Comparison of ENCODE assay signal across 29 cellular contexts in the genomic region with DNA sequence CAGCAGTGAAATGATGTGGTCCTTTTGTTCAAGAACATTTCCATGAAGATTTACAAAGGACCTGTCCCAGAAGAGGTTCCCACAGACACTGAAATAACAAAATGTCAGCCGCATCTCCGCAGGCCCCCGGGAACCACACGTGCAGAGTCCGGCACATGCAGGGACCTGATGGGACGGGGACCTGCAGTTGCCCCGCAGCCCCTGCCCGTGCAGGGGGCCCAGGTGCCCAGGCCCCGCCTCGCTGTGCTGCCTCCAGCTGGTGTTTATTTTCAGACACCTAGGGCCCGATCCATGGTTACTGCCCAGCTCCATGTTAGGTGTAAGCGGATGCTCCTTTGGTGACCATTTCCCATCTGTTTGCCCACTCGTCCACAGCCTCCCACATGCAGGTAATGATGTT.
"Had no signal": no experiment of that assay in that cellular context is flagged by ENCODE, and none has a peak within 500 bp of the region (broad histone marks: within the 10 kb centered on the region; RNA-seq: fewer than 3 reads in every experiment).

No MANE protein-coding gene starts in this region.

- H3K27me3 Mint-ChIP-seq: progenitor cell of endocrine pancreas had no signal

- H3K4me3 ChIP-seq: ovary, psoas muscle, right lobe of liver, sigmoid colon, suprapubic skin, testis, tibial artery, transverse colon, upper lobe of right lung, uterus had no signal

- H3K36me3 ChIP-seq: neutrophil, ovary, right lobe of liver, sigmoid colon, suprapubic skin, tibial artery, transverse colon, upper lobe of right lung, uterus had no signal

- H3K9me3 Mint-ChIP-seq: naive B cell; naive thymus-derived CD8-positive, alpha-beta T cell; natural killer cell treated with Interleukin-12 subunit alpha and Interleukin-12 subunit beta and Interleukin-15 and Interleukin-18, amount 100 ng/mL, for 72 hours; nephron progenitor cell; stimulated activated effector memory CD8-positive, alpha-beta T cell treated with anti-CD3 and anti-CD28 coated beads, Interleukin-12 subunit alpha, Interleukin-12 subunit beta, amount 100 ng/mL, for 72 hours; stimulated activated naive CD8-positive, alpha-beta T cell treated with anti-CD3 and anti-CD28 coated beads, Interleukin-15, amount 100 ng/mL, for 72 hours; type B pancreatic cell had no signal

- H2AFZ ChIP-seq: parathyroid adenoma had no signal

- H3K4me1 Mint-ChIP-seq: naive B cell; naive thymus-derived CD8-positive, alpha-beta T cell; stimulated activated effector memory CD8-positive, alpha-beta T cell treated with anti-CD3 and anti-CD28 coated beads, Interleukin-12 subunit alpha, Interleukin-12 subunit beta, amount 100 ng/mL, for 72 hours had no signal

- H3K27me3 ChIP-seq: neutrophil, ovary, right lobe of liver, sigmoid colon, testis, tibial artery, transverse colon, upper lobe of right lung, uterus had no signal

- H3K4me1 ChIP-seq: parathyroid adenoma, psoas muscle, right lobe of liver, sigmoid colon, suprapubic skin, testis, transverse colon, upper lobe of right lung, uterus had no signal

- H3K36me3 Mint-ChIP-seq: naive B cell; naive thymus-derived CD8-positive, alpha-beta T cell; natural killer cell treated with Interleukin-12 subunit alpha and Interleukin-12 subunit beta and Interleukin-15 and Interleukin-18, amount 100 ng/mL, for 72 hours; stimulated activated effector memory CD8-positive, alpha-beta T cell treated with anti-CD3 and anti-CD28 coated beads, Interleukin-12 subunit alpha, Interleukin-12 subunit beta, amount 100 ng/mL, for 72 hours; type B pancreatic cell had no signal

- H3K4me3 Mint-ChIP-seq: naive B cell; naive thymus-derived CD8-positive, alpha-beta T cell; natural killer cell treated with Interleukin-12 subunit alpha and Interleukin-12 subunit beta and Interleukin-15 and Interleukin-18, amount 100 ng/mL, for 72 hours; nephron progenitor cell; stimulated activated effector memory CD8-positive, alpha-beta T cell treated with anti-CD3 and anti-CD28 coated beads, Interleukin-12 subunit alpha, Interleukin-12 subunit beta, amount 100 ng/mL, for 72 hours; stimulated activated naive CD8-positive, alpha-beta T cell treated with anti-CD3 and anti-CD28 coated beads, Interleukin-15, amount 100 ng/mL, for 72 hours; type B pancreatic cell had no signal

- DNase-seq: naive B cell; naive thymus-derived CD8-positive, alpha-beta T cell; nephron progenitor cell; ovary; posterior cingulate gyrus; psoas muscle; right cardiac atrium; right lobe of liver; sigmoid colon; small intestine; stimulated activated CD4-positive, alpha-beta T cell treated with anti-CD3 and anti-CD28 coated beads, Interleukin-15, amount 100 ng/mL, for 24 hours; stimulated activated CD4-positive, alpha-beta T cell treated with anti-CD3 and anti-CD28 coated beads, Interleukin-2, amount 100 ng/mL, for 24 hours; stimulated activated CD4-positive, alpha-beta T cell treated with anti-CD3 and anti-CD28 coated beads, Interleukin-2, amount 100 ng/mL, for 48 hours; stimulated activated CD4-positive, alpha-beta T cell treated with anti-CD3 and anti-CD28 coated beads, Interleukin-4, amount 100 ng/mL, for 24 hours; stimulated activated naive CD4-positive, alpha-beta T cell; stimulated activated naive CD8-positive, alpha-beta T cell treated with anti-CD3 and anti-CD28 coated beads, Interleukin-15, amount 100 ng/mL, for 72 hours; stimulated activated naive CD8-positive, alpha-beta T cell treated with anti-CD3 and anti-CD28 coated beads, Interleukin-15, Interleukin-2, amounts not matched to agents 100 U/mL and 50 U/mL, for 24 hours; testis; tibial artery; transverse colon; upper lobe of right lung; uterus had no signal

- H3K27ac ChIP-seq: neutrophil, ovary, parathyroid adenoma, psoas muscle, right lobe of liver, sigmoid colon, suprapubic skin, testis, tibial artery, transverse colon, upper lobe of right lung, uterus had no signal

- H3K27ac Mint-ChIP-seq: naive B cell; naive thymus-derived CD8-positive, alpha-beta T cell; natural killer cell treated with Interleukin-12 subunit alpha and Interleukin-12 subunit beta and Interleukin-15 and Interleukin-18, amount 100 ng/mL, for 72 hours; nephron progenitor cell; progenitor cell of endocrine pancreas; stimulated activated effector memory CD8-positive, alpha-beta T cell treated with anti-CD3 and anti-CD28 coated beads, Interleukin-12 subunit alpha, Interleukin-12 subunit beta, amount 100 ng/mL, for 72 hours; stimulated activated naive CD8-positive, alpha-beta T cell treated with anti-CD3 and anti-CD28 coated beads, Interleukin-15, amount 100 ng/mL, for 72 hours; type B pancreatic cell had no signal

- H3K79me2 ChIP-seq: parathyroid adenoma had no signal

- H3K9ac ChIP-seq: parathyroid adenoma had no signal

- H3K9me3 ChIP-seq: neutrophil, ovary, psoas muscle, right lobe of liver, suprapubic skin, testis, tibial artery, transverse colon, upper lobe of right lung, uterus had no signal
